15 cellular contexts compared by ENCODE assay signal in genomic region chr6:5610640-5611039, GRCh38.
"Had no signal": no experiment of that assay in that cellular context is flagged by ENCODE, and none has a peak within 500 bp of the region (broad histone marks: within the 10 kb centered on the region; RNA-seq: fewer than 3 reads in every experiment).

No MANE protein-coding gene starts in this region.

- H3K9me3 Mint-ChIP-seq: type B pancreatic cell had no signal

- H3K27ac ChIP-seq: body of pancreas, spleen had no signal

- H3K9me3 ChIP-seq: body of pancreas had no signal

- DNase-seq: activated CD4-positive, alpha-beta T cell treated with anti-CD3 and anti-CD28 coated beads, Interleukin-2, amount 50 U/mL, for 4 hours; activated naive CD4-positive, alpha-beta T cell treated with anti-CD3 and anti-CD28 coated beads, Interleukin-2, amount 50 U/mL, for 16 hours; activated T-cell treated with anti-CD3 and anti-CD28 coated beads, Interleukin-2, amount 50 U/mL, for 1 hour; amniotic stem cell; body of pancreas; dermis blood vessel endothelial cell; glutamatergic neuron; immature natural killer cell; naive thymus-derived CD4-positive, alpha-beta T cell; spleen; stimulated activated CD4-positive, alpha-beta T cell treated with anti-CD3 and anti-CD28 coated beads, Interleukin-1b, Interleukin-23, amount 100 ng/mL, for 48 hours; stimulated activated naive B cell treated with anti-CD40 and anti-IgM and Interleukin-4, amounts not matched to agents 10 μg/mL and 1 μg/mL and 100 μg/mL, for 72 hours had no signal

- ATAC-seq: activated CD4-positive, CD25-positive, alpha-beta regulatory T cell treated with anti-CD3 and anti-CD28 coated beads, Interleukin-2, amount 50 U/mL, for 24 hours; body of pancreas; naive thymus-derived CD4-positive, alpha-beta T cell; sciatic nerve; stimulated activated naive B cell treated with anti-CD40 and anti-IgM and Interleukin-4, amounts not matched to agents 10 μg/mL and 1 μg/mL and 100 μg/mL, for 72 hours had no signal

- H3K27ac Mint-ChIP-seq: stimulated activated naive B cell treated with anti-CD40 and anti-IgM and Interleukin-4, amounts not matched to agents 10 μg/mL and 1 μg/mL and 100 μg/mL, for 72 hours; type B pancreatic cell had no signal

- H3K27me3 Mint-ChIP-seq: naive thymus-derived CD4-positive, alpha-beta T cell; stimulated activated naive B cell treated with anti-CD40 and anti-IgM and Interleukin-4, amounts not matched to agents 10 μg/mL and 1 μg/mL and 100 μg/mL, for 72 hours; type B pancreatic cell had no signal

- H3K4me3 ChIP-seq: body of pancreas, spleen had no signal

- H3K27me3 ChIP-seq: body of pancreas, spleen had no signal

- H3K4me3 Mint-ChIP-seq: immature natural killer cell; naive thymus-derived CD4-positive, alpha-beta T cell; stimulated activated naive B cell treated with anti-CD40 and anti-IgM and Interleukin-4, amounts not matched to agents 10 μg/mL and 1 μg/mL and 100 μg/mL, for 72 hours; type B pancreatic cell had no signal

- H3K4me1 ChIP-seq: body of pancreas, spleen had no signal
